In genomic region chr5:36613771-36614656, GRCh38 we compare ENCODE assay signal across 1 cellular context.
TF ChIP-seq lines count a peak whose summit lies in the region.

No MANE protein-coding gene starts in this region.

TF ChIP-seq in GM23338, 12 proteins besides CTCF, POLR2A, EP300 and RAD21:
- TF ChIP-seq CREB1 (CRISPR knock-in tag; IDR thresholded peaks at IDR 0.05; ENCODE audit: low read depth): no peak
- TF ChIP-seq ZNF114 (CRISPR knock-in tag; IDR thresholded peaks at IDR 0.05): no peak
